In the genomic region with DNA sequence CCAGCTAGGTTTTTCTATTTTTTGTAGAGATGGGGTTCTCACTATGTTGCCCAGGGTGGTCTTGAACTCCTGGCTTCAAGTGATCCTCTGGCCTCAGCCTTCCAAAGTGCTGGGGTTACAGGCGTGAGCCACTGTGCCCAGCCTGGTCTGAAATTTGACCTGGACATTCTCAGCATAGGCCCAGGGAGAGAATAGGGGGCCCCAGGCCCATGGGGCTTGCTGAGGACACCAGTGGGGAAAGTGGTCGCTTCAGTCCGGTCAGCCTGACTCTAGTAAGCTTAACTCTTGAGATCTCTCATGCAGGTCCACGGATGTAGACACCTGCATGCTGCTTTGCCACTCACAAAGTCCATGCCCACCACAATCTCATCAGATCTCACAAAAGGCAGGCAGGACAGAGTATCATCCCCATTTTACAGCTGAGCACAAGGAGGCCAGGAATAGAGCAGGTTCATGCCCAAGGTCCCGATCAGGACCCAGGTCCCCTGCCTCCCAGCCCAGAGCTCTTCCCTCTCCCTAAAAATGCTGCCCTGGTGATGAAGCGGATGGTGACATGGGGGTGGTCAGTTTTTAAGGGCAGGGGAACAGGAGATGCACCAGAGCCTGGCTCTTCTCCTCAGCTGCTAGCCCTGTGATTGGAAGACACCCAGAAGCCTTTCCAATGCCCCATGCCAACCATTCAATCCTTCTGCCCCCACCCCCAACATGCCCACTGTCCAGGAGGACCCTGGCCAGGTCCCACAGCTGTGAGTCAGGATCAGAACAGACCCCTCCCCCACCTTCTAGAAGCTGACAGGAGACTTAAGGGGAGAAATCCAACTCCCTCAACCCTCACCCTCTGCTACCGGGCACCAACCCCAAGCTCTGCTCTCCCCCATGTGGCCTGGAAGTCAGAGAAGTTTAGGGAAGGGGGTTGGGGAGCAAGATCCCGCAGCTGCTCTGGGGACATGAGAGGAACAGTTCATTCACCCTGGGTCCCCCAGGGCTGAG, we compare ENCODE assay signal across 9 cellular contexts. TPM values are rescaled to one million over a fixed set of nuclear protein-coding genes. Genes with fewer than 3 reads are reported as not detected.
DNase-seq lines count a peak whose midpoint lies in the region; ATAC-seq and TF ChIP-seq lines count a peak whose summit lies in the region.
"Had no signal": no experiment of that assay in that cellular context is flagged by ENCODE, and none has a peak within 500 bp of the region (broad histone marks: within the 10 kb centered on the region; RNA-seq: fewer than 3 reads in every experiment).

No MANE protein-coding gene starts in this region.

- H3K9ac ChIP-seq in adipocyte (ENCODE audit: low read length): peak overlapping the region; percentile 88

- CTCF ChIA-PET in activated CD4-positive, alpha-beta T cell treated with anti-CD3 and anti-CD28 coated beads, Interleukin-2, amount 10 ng/mL, durations not matched to agents 7 days and 5 days (lab: Charles Lee): interaction anchor here (1.1 to 4.3 kb wide), 3 partner anchors 10 to 14 kb away, joined by 4 to 18 read pairs (median 4); partner anchors contain the start of gene SF3A3

- DNase-seq in activated CD4-positive, alpha-beta T cell treated with anti-CD3 and anti-CD28 coated beads, Interleukin-2, amount 10 ng/mL, durations not matched to agents 7 days and 5 days: no peak
- no peak for DNase-seq in activated CD4-positive, alpha-beta T cell treated with anti-CD3 and anti-CD28 coated beads, Interleukin-2, amount 50 U/mL, for 1 hour
- DNase-seq in adipocyte (ENCODE audit: low read depth) (peak; percentile 52), kidney epithelial cell (ENCODE audit: low read depth) (no peak), testis (no peak), ecto neural progenitor cell (ENCODE audit: low spot score) (no peak)
- no peak for DNase-seq in effector CD4-positive, alpha-beta T cell
- DNase-seq: occipital lobe had no signal

- no peaks in the 10 kb centered on the region for H3K9me3 Mint-ChIP-seq in activated CD4-positive, alpha-beta T cell treated with anti-CD3 and anti-CD28 coated beads, Interleukin-2, amount 10 ng/mL, durations not matched to agents 7 days and 5 days

- WGBS in testis, 2 donors: 65 to 70% methylated on average over 8 of the region's 8 CpGs

- peaks cover 45% of the 10 kb centered on the region for H3K4me1 ChIP-seq in adipocyte (ENCODE audit: control insufficient read depth, insufficient read depth, low read length)
- H3K4me1 ChIP-seq in testis: peaks cover 45% of the 10 kb centered on the region

- no peaks in the 10 kb centered on the region for H3K9me3 ChIP-seq in adipocyte (ENCODE audit: control insufficient read depth, low read length)
- no peaks in the 10 kb centered on the region for H3K9me3 ChIP-seq in testis

- peak overlapping the region; percentile 85 for H3K4me3 ChIP-seq in adipocyte (ENCODE audit: low read length)
- peak overlapping the region; percentile 71 for H3K4me3 ChIP-seq in kidney epithelial cell (ENCODE audit: low read depth, low read length)
- peak overlapping the region; percentile 64 to 72 for H3K4me3 ChIP-seq in testis

- peak overlapping the region; percentile 78 for H3K27ac Mint-ChIP-seq in activated CD4-positive, alpha-beta T cell treated with anti-CD3 and anti-CD28 coated beads, Interleukin-2, amount 10 ng/mL, durations not matched to agents 7 days and 5 days

- H3K36me3 ChIP-seq in adipocyte (ENCODE audit: control insufficient read depth, insufficient read depth, low read length, severe bottlenecking) (peaks cover 6% of the 10 kb centered on the region), kidney epithelial cell (ENCODE audit: control insufficient read depth, insufficient read depth, low read length) (no peaks in the 10 kb centered on the region), testis (ENCODE audit: low read depth, missing control alignments) (no peaks in the 10 kb centered on the region)

- no peak for TF ChIP-seq POLR2A in testis (IDR thresholded peaks at IDR 0.05)

- intact Hi-C loops in testis (cut with DNase I; ENCODE audit: low total_unique reads): no loop called here

- peaks cover 54% of the 10 kb centered on the region for H3K4me1 Mint-ChIP-seq in activated CD4-positive, alpha-beta T cell treated with anti-CD3 and anti-CD28 coated beads, Interleukin-2, amount 10 ng/mL, durations not matched to agents 7 days and 5 days

- peak overlapping the region; percentile 71 to 77 for H3K27ac ChIP-seq in testis

- POLR2A ChIA-PET in activated CD4-positive, alpha-beta T cell treated with anti-CD3 and anti-CD28 coated beads, Interleukin-2, amount 10 ng/mL, durations not matched to agents 7 days and 5 days (lab: Charles Lee): no interaction called here

- H3K27me3 Mint-ChIP-seq in activated CD4-positive, alpha-beta T cell treated with anti-CD3 and anti-CD28 coated beads, Interleukin-2, amount 10 ng/mL, durations not matched to agents 7 days and 5 days: no peaks in the 10 kb centered on the region

- peak overlapping the region; percentile 79 for H3K4me3 Mint-ChIP-seq in activated CD4-positive, alpha-beta T cell treated with anti-CD3 and anti-CD28 coated beads, Interleukin-2, amount 10 ng/mL, durations not matched to agents 7 days and 5 days

- ATAC-seq in GM18907 (IDR thresholded peaks at IDR 0.05; ENCODE audit: unreplicated experiment): no peak

- H3K36me3 Mint-ChIP-seq in activated CD4-positive, alpha-beta T cell treated with anti-CD3 and anti-CD28 coated beads, Interleukin-2, amount 10 ng/mL, durations not matched to agents 7 days and 5 days (ENCODE audit: low read depth): peaks cover 7% of the 10 kb centered on the region

- no peak for TF ChIP-seq CTCF in kidney epithelial cell (IDR thresholded peaks at IDR 0.05; ENCODE audit: insufficient read depth, low read length, poor library complexity, severe bottlenecking)
- TF ChIP-seq CTCF in testis (IDR thresholded peaks at IDR 0.05): no peak

- H3K27me3 ChIP-seq in adipocyte (replicated peaks; ENCODE audit: control insufficient read depth, insufficient read depth, low read length) (no peaks in the 10 kb centered on the region), kidney epithelial cell (ENCODE audit: control insufficient read depth, insufficient read depth, low read length) (no peaks in the 10 kb centered on the region), testis (no peaks in the 10 kb centered on the region)

RNA-seq across cellular contexts. Expression of gene FHL3, which starts 1.8 kb away (rescaled TPM):
- total RNA-seq in activated CD4-positive, alpha-beta T cell treated with anti-CD3 and anti-CD28 coated beads, Interleukin-2, amount 10 ng/mL, durations not matched to agents 7 days and 5 days: 1 to 10 TPM; 9.8 to 9.9 TPM
- total RNA-seq in kidney epithelial cell: 40.8 and 48.0 TPM in 2 replicates
- total RNA-seq in testis: 10 to 100 TPM; 21.3 to 28.7 TPM
- polyA plus RNA-seq in testis (ENCODE audit: insufficient read depth, low read depth, low replicate concordance): 20.7 TPM

RNA-seq across cellular contexts. Expression of gene UTP11, which starts 9.0 kb away (rescaled TPM):
- total RNA-seq in activated CD4-positive, alpha-beta T cell treated with anti-CD3 and anti-CD28 coated beads, Interleukin-2, amount 10 ng/mL, durations not matched to agents 7 days and 5 days: 10 to 100 TPM; 33.0 to 34.8 TPM
- total RNA-seq in kidney epithelial cell (42.8 and 62.3 TPM in 2 replicates), testis (10 to 100 TPM; 35.6 to 42.4 TPM)
- polyA plus RNA-seq in testis (ENCODE audit: insufficient read depth, low read depth, low replicate concordance): 43.3 TPM

RNA-seq across cellular contexts. Expression of gene SF3A3, which starts 13.7 kb away (rescaled TPM):
- 100 to 1,000 TPM in 1 of 2 experiments, 10 to 100 TPM in 1; 80.9 to 110 TPM for total RNA-seq in activated CD4-positive, alpha-beta T cell treated with anti-CD3 and anti-CD28 coated beads, Interleukin-2, amount 10 ng/mL, durations not matched to agents 7 days and 5 days
- total RNA-seq in kidney epithelial cell: 50.7 and 79.6 TPM in 2 replicates
- 10 to 100 TPM; 59.3 to 74.6 TPM for total RNA-seq in testis
- 87.5 TPM for polyA plus RNA-seq in testis (ENCODE audit: insufficient read depth, low read depth, low replicate concordance)

RNA-seq across cellular contexts. Expression of gene POU3F1, which starts 43.0 kb away (rescaled TPM):
- total RNA-seq in activated CD4-positive, alpha-beta T cell treated with anti-CD3 and anti-CD28 coated beads, Interleukin-2, amount 10 ng/mL, durations not matched to agents 7 days and 5 days: not detected
- total RNA-seq in kidney epithelial cell (0.08 TPM in 1 of 2 replicates, not detected in the other), testis (1 to 10 TPM; 6.0 to 6.8 TPM)
- 1.6 TPM for polyA plus RNA-seq in testis (ENCODE audit: insufficient read depth, low read depth, low replicate concordance)

RNA-seq across cellular contexts. Expression of gene INPP5B, which starts 56.7 kb away (rescaled TPM):
- total RNA-seq in activated CD4-positive, alpha-beta T cell treated with anti-CD3 and anti-CD28 coated beads, Interleukin-2, amount 10 ng/mL, durations not matched to agents 7 days and 5 days: 10 to 100 TPM; 31.5 to 33.8 TPM
- total RNA-seq in kidney epithelial cell (18.9 and 19.6 TPM in 2 replicates), testis (10 to 100 TPM; 24.1 to 31.6 TPM)
- polyA plus RNA-seq in testis (ENCODE audit: insufficient read depth, low read depth, low replicate concordance): 15.3 TPM
